ENCODE assay signal across 12 cellular contexts in the genomic region with DNA sequence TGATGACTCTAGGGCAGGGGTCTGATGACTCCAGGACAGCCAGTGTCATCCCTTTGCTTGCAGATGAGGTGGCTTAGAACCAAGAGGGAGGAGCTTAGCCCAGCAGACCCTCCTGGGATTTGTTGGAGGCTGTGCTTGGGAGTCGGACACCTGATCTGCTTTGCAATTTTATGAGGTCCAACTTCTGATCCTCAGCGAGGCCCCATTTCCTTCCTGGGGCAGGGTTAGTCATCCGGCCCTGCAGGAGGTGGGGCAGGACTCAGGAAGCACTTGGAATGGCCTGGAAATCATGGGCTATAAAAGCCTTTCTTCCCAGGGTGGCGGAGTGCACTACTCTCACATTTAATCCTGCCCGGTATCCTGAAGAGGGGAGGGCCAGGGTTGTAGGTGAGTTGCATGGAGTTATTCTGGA.
A peak's percentile ranks its signal among the peaks of the same experiment; 100 is the strongest.
DNase-seq lines count a peak whose midpoint lies in the region; TF ChIP-seq lines count a peak whose summit lies in the region.
"Had no signal": no experiment of that assay in that cellular context is flagged by ENCODE, and none has a peak within 500 bp of the region (broad histone marks: within the 10 kb centered on the region; RNA-seq: fewer than 3 reads in every experiment).

No MANE protein-coding gene starts in this region.

- H4K20me1 ChIP-seq in smooth muscle cell (ENCODE audit: low read depth), result peaks cover 2% of the 10 kb centered on the region

- DNase-seq in NCI-H2227 (lab: John Stamatoyannopoulos, UW; ENCODE audit: unreplicated experiment) (peak; percentile 22), NCI-H2227 treated with DMSO at 0.1 percent for 48 hours (lab: John Stamatoyannopoulos, UW) (no peak), NCI-H526 treated with DMSO at 0.1 percent for 48 hours (lab: John Stamatoyannopoulos, UW) (peak; percentile 15), dermis microvascular lymphatic vessel endothelial cell (ENCODE audit: low read depth in 2 of 2) (peak; percentile 53 to 74), smooth muscle cell (lab: John Stamatoyannopoulos, UW; ENCODE audit: unreplicated experiment) (no peak), BE2C (no peak), G401 (ENCODE audit: low spot score) (no peak), NCI-H1105 treated with DMSO at 0.1 percent for 48 hours (lab: John Stamatoyannopoulos, UW) (no peak)
- DNase-seq: mammary epithelial cell; stimulated activated naive CD4-positive, alpha-beta T cell treated with Interleukin-2 at 50 U/mL for 16 hours had no signal

- no peaks in the 10 kb centered on the region for H3K27me3 ChIP-seq in smooth muscle cell (ENCODE audit: low read depth)
- no peaks in the 10 kb centered on the region for H3K27me3 ChIP-seq in BE2C
- H3K27me3 ChIP-seq: cardiac muscle cell had no signal

- WGBS in smooth muscle cell (ENCODE audit: low lambda C conversion rate), result 24% methylated on average over 5 of the region's 5 CpGs

- H3K4me1 ChIP-seq in smooth muscle cell (ENCODE audit: low read depth) (peaks cover 22% of the 10 kb centered on the region), BE2C (peaks cover 20% of the 10 kb centered on the region)

- peaks cover 7% of the 10 kb centered on the region for H3F3A ChIP-seq in smooth muscle cell (ENCODE audit: low read depth)

- peak overlapping the region; percentile 50 for H3K4me2 ChIP-seq in smooth muscle cell
- H3K4me2 ChIP-seq: A549 had no signal

- peaks cover 24% of the 10 kb centered on the region for H3K79me2 ChIP-seq in smooth muscle cell (ENCODE audit: low read depth)

- H3K4me3 ChIP-seq in smooth muscle cell (no peak overlapping the region), BE2C (ENCODE audit: low read depth, low read length) (no peak overlapping the region)
- H3K4me3 ChIP-seq: A549, cardiac muscle cell had no signal

- in situ Hi-C loops in G401 (cut with HindIII; ENCODE audit: low sequenced_read_pairs), result no loop called here

- peak overlapping the region; percentile 42 for H3K27ac ChIP-seq in smooth muscle cell (ENCODE audit: low read depth)
- H3K27ac ChIP-seq: cardiac muscle cell had no signal

- H3K9ac ChIP-seq in smooth muscle cell (ENCODE audit: low read depth), result no peak overlapping the region

- H3K36me3 ChIP-seq in smooth muscle cell (ENCODE audit: low read depth), result no peaks in the 10 kb centered on the region
- H3K36me3 ChIP-seq in BE2C, result no peaks in the 10 kb centered on the region; the same call in 1 of the 2 replicates
- H3K36me3 ChIP-seq: cardiac muscle cell had no signal

- no peak overlapping the region for H2AFZ ChIP-seq in smooth muscle cell (ENCODE audit: low read depth)

- H3K9me3 ChIP-seq in smooth muscle cell (replicated peaks; ENCODE audit: low read depth), result no peaks in the 10 kb centered on the region
- no peaks in the 10 kb centered on the region for H3K9me3 ChIP-seq in BE2C
- H3K9me3 ChIP-seq: A549 had no signal

- TF ChIP-seq CTCF in smooth muscle cell (IDR thresholded peaks at IDR 0.05; ENCODE audit: borderline replicate concordance, insufficient read depth, poor library complexity, severe bottlenecking), result no peak
- no peak for TF ChIP-seq CTCF in BE2C (IDR thresholded peaks at IDR 0.05; ENCODE audit: low read depth, low read length)

Comparison
In these comparisons a context has a peak if more than half of its experiments do, and no peak if none do; other contexts are left out.
1. DNase-seq: peak in NCI-H2227 (single experiment), NCI-H526 treated with DMSO at 0.1 percent for 48 hours (single experiment) and dermis microvascular lymphatic vessel endothelial cell (2 of 2); none in NCI-H2227 treated with DMSO at 0.1 percent for 48 hours (single experiment), smooth muscle cell (single experiment), BE2C (single experiment), G401 (single experiment) and NCI-H1105 treated with DMSO at 0.1 percent for 48 hours (single experiment).